ENCODE assay signal across 9 cellular contexts in the genomic region with DNA sequence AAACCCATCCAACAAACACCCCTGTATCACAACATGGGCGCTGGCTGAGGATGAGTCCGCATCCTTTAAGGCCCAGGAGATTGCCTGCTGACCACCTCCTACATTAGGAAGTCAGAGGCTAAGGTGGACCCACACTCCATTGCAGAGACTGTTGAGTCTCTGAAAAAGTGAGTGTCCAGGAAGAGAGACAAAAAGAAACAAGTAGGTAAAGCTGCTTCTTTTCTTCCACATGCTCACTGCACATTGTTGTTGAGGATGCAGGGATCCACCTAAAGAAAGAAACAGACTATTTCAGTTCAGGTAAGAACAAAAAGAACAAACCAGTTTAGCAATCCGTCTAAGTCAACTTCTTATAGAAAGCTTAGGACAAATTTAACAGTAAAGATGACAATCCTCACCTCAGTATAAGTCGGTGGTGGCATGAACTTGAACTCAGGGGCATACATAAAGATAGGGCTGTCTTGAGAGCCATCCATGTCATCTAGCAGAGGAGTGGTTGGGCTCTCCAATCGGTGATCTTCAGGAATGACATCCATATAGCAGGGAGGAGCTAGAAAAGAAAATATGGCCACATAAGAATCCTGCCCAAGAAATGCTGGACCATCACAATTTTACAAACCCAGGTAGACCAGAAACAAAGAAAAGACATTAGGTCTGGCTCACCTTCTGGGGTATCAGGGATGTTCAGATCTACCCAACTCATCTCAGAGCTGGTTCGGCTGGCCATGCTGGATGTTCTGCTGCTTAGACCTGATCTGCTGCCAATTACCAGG. TPM values are rescaled to one million over a fixed set of nuclear protein-coding genes. Genes with fewer than 3 reads are reported as not detected.
DNase-seq lines count a peak whose midpoint lies in the region; ATAC-seq, FAIRE-seq and TF ChIP-seq lines count a peak whose summit lies in the region.
"Had no signal": no experiment of that assay in that cellular context is flagged by ENCODE, and none has a peak within 500 bp of the region (broad histone marks: within the 10 kb centered on the region; RNA-seq: fewer than 3 reads in every experiment).

No MANE protein-coding gene starts in this region.

- no TSS peak for BruUV-seq in GM12878 (replicated peaks; lab: Mats Ljungman, UMichigan)

- H3K4me3 ChIP-seq in heart left ventricle (peak overlapping the region; percentile 59 to 94 (median 82)), GM12878 (peak overlapping the region; percentile 81), mesodermal cell (ENCODE audit: extremely low read depth, insufficient read depth, low read length, poor library complexity, severe bottlenecking) (peak overlapping the region; percentile 77), urinary bladder (ENCODE audit: low read depth, low read length) (peak overlapping the region; percentile 82)

- H3K36me3 ChIP-seq in heart left ventricle (peaks cover 10 to 40% (median 37%) of the 10 kb centered on the region in 9 donors), GM12878 (ENCODE audit: control insufficient read depth in 2 of 2, insufficient read depth in 2 of 2, low read length in 1 of 2) (peaks cover 0 to 3% of the 10 kb centered on the region in 2 experiments; a peak in 2 of 4 replicates), mesodermal cell (ENCODE audit: control insufficient read depth, insufficient read depth, low read length) (peaks cover 35% of the 10 kb centered on the region), urinary bladder (ENCODE audit: insufficient read depth) (peaks cover 14% of the 10 kb centered on the region)

- H2AFZ ChIP-seq in GM12878 (ENCODE audit: control insufficient read depth, low read depth, low read length), result no peak overlapping the region

- peak overlapping the region; percentile 86 for H3K4me2 ChIP-seq in GM12878 (ENCODE audit: control insufficient read depth, insufficient read depth)

- DNase-seq in heart left ventricle (no peak), left cardiac atrium (no peak), GM12878 (ENCODE audit: low read depth, low spot score) (no peak), NOMO-1 (lab: John Stamatoyannopoulos, UW; ENCODE audit: unreplicated experiment in 2 of 2) (no peak), C1 segment of cervical spinal cord (lab: John Stamatoyannopoulos, UW) (no peak)
- DNase-seq in activated CD8-positive, alpha-beta memory T cell treated with anti-CD3 and anti-CD28 coated beads, Interleukin-2, amount 50 U/mL, for 4 hours, result no peak

- H3K4me1 ChIP-seq in heart left ventricle, result peaks cover 2 to 58% (median 33%) of the 10 kb centered on the region in 12 donors
- peaks cover 8% of the 10 kb centered on the region for H3K4me1 ChIP-seq in GM12878 (ENCODE audit: control insufficient read depth, insufficient read depth, low read length)
- H3K4me1 ChIP-seq in mesodermal cell (ENCODE audit: control insufficient read depth, insufficient read depth, low read length, poor library complexity, severe bottlenecking), result peaks cover 30% of the 10 kb centered on the region
- H3K4me1 ChIP-seq in urinary bladder (ENCODE audit: insufficient read depth), result no peaks in the 10 kb centered on the region

- peak overlapping the region; percentile 94 to 100 (median 97) for H3K27ac ChIP-seq in heart left ventricle
- no peak overlapping the region for H3K27ac ChIP-seq in GM12878 (ENCODE audit: control insufficient read depth, insufficient read depth)
- H3K27ac ChIP-seq in mesodermal cell (ENCODE audit: low read depth, low read length, severe bottlenecking), result no peak overlapping the region
- peak overlapping the region; percentile 61 for H3K27ac ChIP-seq in urinary bladder (ENCODE audit: low read depth)

- CTCF ChIA-PET in GM12878 (lab: Yijun Ruan, JAX), result interaction anchor here (0.6 to 12.2 kb wide), 5 partner anchors 13 to 148 kb away, joined by 3 to 196 read pairs (median 3); a partner anchor contains a TSS

- POLR2A ChIA-PET in GM12878 (lab: Charles Lee), result interaction anchor here (1.0 to 7.2 kb wide), 5 partner anchors 9 to 29 kb away, joined by 3 to 61 read pairs (median 4); a partner anchor contains a TSS

- RAD21 ChIA-PET in GM12878 (lab: Charles Lee; ENCODE audit: unreplicated experiment), result interaction anchor here (1.6 to 7.4 kb wide), 2 partner anchors 12 to 15 kb away, joined by 6 to 100 read pairs; no protein-coding TSS in a partner anchor

- no peak for TF ChIP-seq RAD21 in GM12878 (IDR thresholded peaks at IDR 0.05; ENCODE audit: insufficient read depth, low read depth, low read length)

- TF ChIP-seq CTCF in heart left ventricle (IDR thresholded peaks at IDR 0.05) (no peak), GM12878 (IDR thresholded peaks at IDR 0.05 in 2 of 3, conservative IDR thresholded peaks at IDR 0.05 in 1 of 3; ENCODE audit: control insufficient read depth in 2 of 3, extremely low read depth in 1 of 3, insufficient read depth in 1 of 3, low read depth in 3 of 3, low read length in 3 of 3) (no peak)

- TF ChIP-seq EP300 in GM12878 (IDR thresholded peaks at IDR 0.05; ENCODE audit: borderline replicate concordance in 1 of 2, control insufficient read depth in 1 of 2, low read depth in 2 of 2, low read length in 2 of 2), result no peak

- H3K27me3 ChIP-seq in heart left ventricle (no peaks in the 10 kb centered on the region), GM12878 (replicated peaks in 1 of 2; ENCODE audit: control insufficient read depth in 2 of 2, insufficient read depth in 2 of 2, low read length in 1 of 2) (no peaks in the 10 kb centered on the region)

- 4 to 13% (median 10%) methylated on average over 6 of the region's 6 CpGs for WGBS in heart left ventricle, 4 donors
- WGBS in GM12878 (ENCODE audit: insufficient coverage, insufficient replicate concordance, low lambda C conversion rate, missing lambda C conversion rate), result 75% methylated on average over 6 of the region's 6 CpGs
- 100% methylated on average over 3 to 5 of the region's 6 CpGs for WGBS in mesodermal cell (ENCODE audit: insufficient coverage in 2 of 2), 2 experiments
- WGBS in urinary bladder, result 35% methylated on average over 6 of the region's 6 CpGs

- peaks cover 15% of the 10 kb centered on the region for H3K79me2 ChIP-seq in GM12878 (ENCODE audit: control insufficient read depth, insufficient read depth, low read length)

- no peak for FAIRE-seq in GM12878 (lab: Jason Lieb, UNC)

- no peaks in the 10 kb centered on the region for H4K20me1 ChIP-seq in GM12878 (ENCODE audit: control insufficient read depth, insufficient read depth)

- in situ Hi-C loops in GM12878 (cut with MboI), result no loop called here

- H3K9me3 ChIP-seq in heart left ventricle, result no peaks in the 10 kb centered on the region
- no peaks in the 10 kb centered on the region for H3K9me3 ChIP-seq in GM12878 (replicated peaks; ENCODE audit: control insufficient read depth, insufficient read depth, low read length)
- no peaks in the 10 kb centered on the region for H3K9me3 ChIP-seq in mesodermal cell (ENCODE audit: control insufficient read depth, low read length)

- H3K9ac ChIP-seq in GM12878 (ENCODE audit: control insufficient read depth, insufficient read depth, low read length), result no peak overlapping the region

- SMC1A ChIA-PET in GM12878 (lab: Charles Lee; ENCODE audit: uncharacterized antibody, unreplicated experiment), result interaction anchor here (0.8 to 12.5 kb wide), 5 partner anchors 14 to 135 kb away, joined by 3 to 244 read pairs (median 3); a partner anchor contains a TSS

- TF ChIP-seq POLR2A in heart left ventricle (IDR thresholded peaks at IDR 0.05) (peak in 1 of 2 donors; percentile 4), GM12878 (IDR thresholded peaks at IDR 0.05; ENCODE audit: low read depth, low read length) (no peak; the same call in none of the 2 replicates)

- ATAC-seq in heart left ventricle (no peak), left cardiac atrium (no peak), GM12878 (no peak)

- intact Hi-C loops in heart left ventricle (cut with DNase I), result no loop called here
- intact Hi-C loops in left cardiac atrium (cut with DNase I), result no loop called here
- intact Hi-C loops in GM12878 (cut with micrococcal nuclease; ENCODE audit: unreplicated experiment), result no loop called here

RNA-seq across cellular contexts. Expression of a gene that starts 2.6 kb away (rescaled TPM):
- 1,000 to 10,000 TPM in 4 of 9 donors, 100 to 1,000 TPM in 5; 489 to 1,925 (median 1,000) TPM for total RNA-seq in heart left ventricle
- polyA plus RNA-seq in heart left ventricle, result 100 to 1,000 TPM; 222 to 597 TPM
- total RNA-seq in left cardiac atrium, result 100 to 1,000 TPM; 602 to 909 TPM
- total RNA-seq in GM12878 (2013; cell fraction: nucleolus; rRNA removed), result 199 and 208 TPM in 2 replicates
- total RNA-seq in GM12878 (2014; rRNA removed), result 133 and 171 TPM in 2 replicates
- total RNA-seq in GM12878 (2014; rRNA removed; fragmentation: Illumina TruSeq; extraction: Trizol), result 110 and 121 TPM in 2 replicates
- total RNA-seq in GM12878 (2021), result 106 and 115 TPM in 2 replicates
- polyA plus RNA-seq in GM12878 (2011; ENCODE audit: low read depth), result 102 TPM
- 132 and 154 TPM in 2 replicates for polyA plus RNA-seq in GM12878 (2011; rRNA removed)
- 73.1 TPM in 2 replicates for polyA plus RNA-seq in GM12878 (2011; cell fraction: cytosol; rRNA removed)
- polyA plus RNA-seq in GM12878 (2011; cell fraction: nucleus; rRNA removed), result 99.6 and 193 TPM in 2 replicates
- 90.6 and 113 TPM in 2 replicates for polyA plus RNA-seq in GM12878 (2012)
- 130 and 182 TPM in 2 replicates for polyA plus RNA-seq in GM12878 (2014; fragmentation: Illumina TruSeq; extraction: Trizol)
- polyA plus RNA-seq in GM12878 (2014; fragmentation: Nextera tagmentation; extraction: Ambion mirVana), result 10 to 100 TPM; 48.7 to 75.5 TPM
- 84.1 and 108 TPM in 2 replicates for polyA plus RNA-seq in GM12878 (2014; rRNA removed)
- polyA plus RNA-seq in GM12878 (2016; fragmentation: Nextera tagmentation; extraction: Ambion mirVana), result 10 to 100 TPM; 76.6 to 82.9 TPM
- 209 and 224 TPM in 2 replicates for polyA minus RNA-seq in GM12878 (2011; rRNA and poly(A)+ RNA removed)
- 42.0 and 48.2 TPM in 2 replicates for polyA minus RNA-seq in GM12878 (2011; cell fraction: cytosol; rRNA and poly(A)+ RNA removed)
- 177 and 219 TPM in 2 replicates for polyA minus RNA-seq in GM12878 (2011; cell fraction: nucleus; rRNA and poly(A)+ RNA removed)
- 144 TPM for polyA plus RNA-seq in mesodermal cell (2013, experiment 1 of 2)
- polyA plus RNA-seq in mesodermal cell (2013, experiment 2 of 2), result 135 TPM
- total RNA-seq in urinary bladder, result 920 TPM
- 1,029 TPM for polyA plus RNA-seq in urinary bladder

RNA-seq across cellular contexts. Expression of a gene that starts 27.7 kb away (rescaled TPM):
- total RNA-seq in heart left ventricle, result 100 to 1,000 TPM in 3 of 9 donors, 10 to 100 TPM in 6; 21.8 to 125 (median 79.5) TPM
- 10 to 100 TPM in 1 of 2 donors, under 1 TPM in 1; 0.62 to 37.7 TPM for polyA plus RNA-seq in heart left ventricle
- total RNA-seq in left cardiac atrium, result 10 to 100 TPM; 64.5 to 96.1 TPM
- total RNA-seq in GM12878 (2013; cell fraction: nucleolus; rRNA removed), result not detected in 2 replicates
- 0.11 TPM in 1 of 2 replicates, not detected in the other for total RNA-seq in GM12878 (2014; rRNA removed)
- not detected in 2 replicates for total RNA-seq in GM12878 (2014; rRNA removed; fragmentation: Illumina TruSeq; extraction: Trizol)
- total RNA-seq in GM12878 (2021), result not detected in 2 replicates
- not detected for polyA plus RNA-seq in GM12878 (2011; ENCODE audit: low read depth)
- not detected in 2 replicates for polyA plus RNA-seq in GM12878 (2011; rRNA removed)
- not detected in 2 replicates for polyA plus RNA-seq in GM12878 (2011; cell fraction: cytosol; rRNA removed)
- polyA plus RNA-seq in GM12878 (2011; cell fraction: nucleus; rRNA removed), result not detected in 2 replicates
- 0.08 TPM in 1 of 2 replicates, not detected in the other for polyA plus RNA-seq in GM12878 (2012)
- polyA plus RNA-seq in GM12878 (2014; fragmentation: Illumina TruSeq; extraction: Trizol), result not detected in 2 replicates
- polyA plus RNA-seq in GM12878 (2014; fragmentation: Nextera tagmentation; extraction: Ambion mirVana), result not detected
- polyA plus RNA-seq in GM12878 (2014; rRNA removed), result not detected in 2 replicates
- polyA plus RNA-seq in GM12878 (2016; fragmentation: Nextera tagmentation; extraction: Ambion mirVana), result not detected
- polyA minus RNA-seq in GM12878 (2011; rRNA and poly(A)+ RNA removed), result not detected in 2 replicates
- not detected in 2 replicates for polyA minus RNA-seq in GM12878 (2011; cell fraction: cytosol; rRNA and poly(A)+ RNA removed)
- polyA minus RNA-seq in GM12878 (2011; cell fraction: nucleus; rRNA and poly(A)+ RNA removed), result not detected in 2 replicates
- not detected for polyA plus RNA-seq in mesodermal cell (2013, experiment 1 of 2)
- not detected for polyA plus RNA-seq in mesodermal cell (2013, experiment 2 of 2)
- total RNA-seq in urinary bladder, result 9.4 TPM
- polyA plus RNA-seq in urinary bladder, result 0.11 TPM
- total RNA-seq: G401 had no signal

RNA-seq across cellular contexts. Expression of a gene that starts 29.3 kb away (rescaled TPM):
- total RNA-seq in heart left ventricle (10 to 100 TPM; 30.2 to 45.7 (median 36.0) TPM), left cardiac atrium (10 to 100 TPM; 38.4 to 45.8 TPM), GM12878 (2014; rRNA removed) (19.5 and 20.4 TPM in 2 replicates), GM12878 (2014; rRNA removed; fragmentation: Illumina TruSeq; extraction: Trizol) (33.2 and 35.1 TPM in 2 replicates), GM12878 (2021) (17.3 and 18.4 TPM in 2 replicates), urinary bladder (16.5 TPM)
- polyA plus RNA-seq in heart left ventricle (10 to 100 TPM; 45.8 to 69.4 TPM), GM12878 (2011; rRNA removed) (21.8 and 29.7 TPM in 2 replicates), GM12878 (2014; fragmentation: Illumina TruSeq; extraction: Trizol) (40.8 and 57.7 TPM in 2 replicates), GM12878 (2014; fragmentation: Nextera tagmentation; extraction: Ambion mirVana) (10 to 100 TPM; 12.8 to 25.5 TPM), GM12878 (2014; rRNA removed) (23.9 and 27.6 TPM in 2 replicates), GM12878 (2016; fragmentation: Nextera tagmentation; extraction: Ambion mirVana) (10 to 100 TPM; 39.6 to 47.0 TPM), urinary bladder (46.6 TPM)
- total RNA-seq in GM12878 (2013; cell fraction: nucleolus; rRNA removed), result 3.8 and 7.0 TPM in 2 replicates
- polyA plus RNA-seq in GM12878 (2011; ENCODE audit: low read depth), result 15.9 TPM
- polyA plus RNA-seq in GM12878 (2011; cell fraction: cytosol; rRNA removed), result 11.7 and 13.1 TPM in 2 replicates
- polyA plus RNA-seq in GM12878 (2011; cell fraction: nucleus; rRNA removed), result 9.6 and 9.7 TPM in 2 replicates
- 26.4 and 27.6 TPM in 2 replicates for polyA plus RNA-seq in GM12878 (2012)
- 6.7 and 9.0 TPM in 2 replicates for polyA minus RNA-seq in GM12878 (2011; rRNA and poly(A)+ RNA removed)
- polyA minus RNA-seq in GM12878 (2011; cell fraction: cytosol; rRNA and poly(A)+ RNA removed), result 2.7 and 2.8 TPM in 2 replicates
- polyA minus RNA-seq in GM12878 (2011; cell fraction: nucleus; rRNA and poly(A)+ RNA removed), result 2.4 and 3.3 TPM in 2 replicates
- polyA plus RNA-seq in mesodermal cell (2013, experiment 1 of 2), result 28.8 TPM
- 30.3 TPM for polyA plus RNA-seq in mesodermal cell (2013, experiment 2 of 2)

RNA-seq across cellular contexts. Expression of a gene that starts 29.4 kb away (rescaled TPM):
- total RNA-seq in heart left ventricle (1 to 10 TPM; 1.0 to 3.5 (median 1.7) TPM), left cardiac atrium (1 to 10 TPM in 1 of 2 donors, under 1 TPM in 1; 0.94 to 1.8 TPM), GM12878 (2014; rRNA removed) (1.7 and 2.7 TPM in 2 replicates), GM12878 (2014; rRNA removed; fragmentation: Illumina TruSeq; extraction: Trizol) (0.72 and 0.97 TPM in 2 replicates), GM12878 (2021) (3.5 and 5.2 TPM in 2 replicates), urinary bladder (0.21 TPM)
- polyA plus RNA-seq in heart left ventricle (1 to 10 TPM in 1 of 2 donors, under 1 TPM in 1; 0.65 to 1.9 TPM), GM12878 (2011; rRNA removed) (1.6 and 1.8 TPM in 2 replicates), GM12878 (2014; fragmentation: Illumina TruSeq; extraction: Trizol) (1.0 and 1.8 TPM in 2 replicates), GM12878 (2014; fragmentation: Nextera tagmentation; extraction: Ambion mirVana) (under 1 TPM; 0.40 to 0.42 TPM), GM12878 (2014; rRNA removed) (2.5 and 3.5 TPM in 2 replicates), GM12878 (2016; fragmentation: Nextera tagmentation; extraction: Ambion mirVana) (1 to 10 TPM in 1 of 2 experiments, under 1 TPM in 1; 0.83 to 1.5 TPM), urinary bladder (1.4 TPM)
- total RNA-seq in GM12878 (2013; cell fraction: nucleolus; rRNA removed), result 3.1 and 3.3 TPM in 2 replicates
- polyA plus RNA-seq in GM12878 (2011; ENCODE audit: low read depth), result 0.79 TPM
- 1.6 and 2.1 TPM in 2 replicates for polyA plus RNA-seq in GM12878 (2011; cell fraction: cytosol; rRNA removed)
- polyA plus RNA-seq in GM12878 (2011; cell fraction: nucleus; rRNA removed), result 6.0 and 6.1 TPM in 2 replicates
- polyA plus RNA-seq in GM12878 (2012), result 0.89 and 1.5 TPM in 2 replicates
- 1.6 and 2.1 TPM in 2 replicates for polyA minus RNA-seq in GM12878 (2011; rRNA and poly(A)+ RNA removed)
- 0.94 and 4.0 TPM in 2 replicates for polyA minus RNA-seq in GM12878 (2011; cell fraction: cytosol; rRNA and poly(A)+ RNA removed)
- 2.3 and 4.4 TPM in 2 replicates for polyA minus RNA-seq in GM12878 (2011; cell fraction: nucleus; rRNA and poly(A)+ RNA removed)
- 1.1 TPM for polyA plus RNA-seq in mesodermal cell (2013, experiment 1 of 2)
- 0.71 TPM for polyA plus RNA-seq in mesodermal cell (2013, experiment 2 of 2)

RNA-seq across cellular contexts. Expression of a gene that starts 36.0 kb away (rescaled TPM):
- total RNA-seq in heart left ventricle (10 to 100 TPM; 21.7 to 31.5 (median 26.4) TPM), left cardiac atrium (10 to 100 TPM; 25.7 to 32.3 TPM), GM12878 (2014; rRNA removed) (16.7 and 19.7 TPM in 2 replicates), GM12878 (2014; rRNA removed; fragmentation: Illumina TruSeq; extraction: Trizol) (13.9 and 15.2 TPM in 2 replicates), GM12878 (2021) (23.4 and 23.6 TPM in 2 replicates), urinary bladder (29.6 TPM)
- polyA plus RNA-seq in heart left ventricle (10 to 100 TPM in 1 of 2 donors, 1 to 10 TPM in 1; 7.0 to 13.4 TPM), GM12878 (2011; rRNA removed) (48.2 and 53.1 TPM in 2 replicates), GM12878 (2014; fragmentation: Illumina TruSeq; extraction: Trizol) (18.4 and 20.0 TPM in 2 replicates), GM12878 (2014; fragmentation: Nextera tagmentation; extraction: Ambion mirVana) (10 to 100 TPM in 1 of 2 experiments, 1 to 10 TPM in 1; 5.5 to 12.2 TPM), GM12878 (2014; rRNA removed) (19.4 and 21.9 TPM in 2 replicates), GM12878 (2016; fragmentation: Nextera tagmentation; extraction: Ambion mirVana) (10 to 100 TPM in 1 of 2 experiments, 1 to 10 TPM in 1; 9.9 to 10.3 TPM), urinary bladder (25.6 TPM)
- total RNA-seq in GM12878 (2013; cell fraction: nucleolus; rRNA removed), result 6.9 and 7.7 TPM in 2 replicates
- 6.3 TPM for polyA plus RNA-seq in GM12878 (2011; ENCODE audit: low read depth)
- polyA plus RNA-seq in GM12878 (2011; cell fraction: cytosol; rRNA removed), result 35.5 and 51.0 TPM in 2 replicates
- 7.8 and 10.5 TPM in 2 replicates for polyA plus RNA-seq in GM12878 (2011; cell fraction: nucleus; rRNA removed)
- 9.9 and 10.2 TPM in 2 replicates for polyA plus RNA-seq in GM12878 (2012)
- 24.7 and 26.5 TPM in 2 replicates for polyA minus RNA-seq in GM12878 (2011; rRNA and poly(A)+ RNA removed)
- polyA minus RNA-seq in GM12878 (2011; cell fraction: cytosol; rRNA and poly(A)+ RNA removed), result 11.0 and 11.3 TPM in 2 replicates
- polyA minus RNA-seq in GM12878 (2011; cell fraction: nucleus; rRNA and poly(A)+ RNA removed), result 2.7 and 4.4 TPM in 2 replicates
- polyA plus RNA-seq in mesodermal cell (2013, experiment 1 of 2), result 35.9 TPM
- 30.4 TPM for polyA plus RNA-seq in mesodermal cell (2013, experiment 2 of 2)

Comparison
In these comparisons a context has a peak if more than half of its experiments do, and no peak if none do; other contexts are left out.
1. H3K27ac ChIP-seq: peak in heart left ventricle (12 of 12) and urinary bladder (single experiment); none in GM12878 (single experiment) and mesodermal cell (single experiment).
2. Peak in every context shown above with its lines, with median percentiles within 50 percentile points of each other: H3K4me3 ChIP-seq.